ENCODE assay signal across 35 cellular contexts in the genomic region with DNA sequence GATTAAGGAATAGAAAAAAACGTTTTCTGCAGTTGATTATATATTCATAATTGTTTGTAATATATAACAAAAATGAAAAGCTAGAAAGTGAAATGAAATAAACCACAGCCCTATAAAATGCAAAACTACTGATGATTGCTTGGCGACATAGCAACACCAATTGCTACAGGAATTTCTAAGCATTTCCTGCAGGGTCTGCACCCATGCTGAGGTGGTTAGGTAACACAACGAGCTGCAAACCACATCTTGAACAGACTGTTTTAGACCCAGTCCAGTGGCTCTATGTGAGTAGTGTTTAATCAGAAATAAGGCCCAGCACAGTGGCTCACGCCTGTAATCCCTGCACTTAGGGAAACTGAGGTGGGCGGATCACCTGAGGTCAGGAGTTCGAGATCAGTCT. TPM values are rescaled to one million over a fixed set of nuclear protein-coding genes. Genes with fewer than 3 reads are reported as not detected.
"Had no signal": no experiment of that assay in that cellular context is flagged by ENCODE, and none has a peak within 500 bp of the region (broad histone marks: within the 10 kb centered on the region; RNA-seq: fewer than 3 reads in every experiment).

No MANE protein-coding gene starts in this region.

- H3K4me3 Mint-ChIP-seq: activated B cell treated with CpG ODN at 0.5 μM for 24 hours; activated CD4-positive, alpha-beta memory T cell treated with anti-CD3 and anti-CD28 coated beads for 36 hours; activated naive CD4-positive, alpha-beta T cell treated with anti-CD3 and anti-CD28 coated beads for 36 hours; activated T-cell treated with anti-CD3 and anti-CD28 coated beads, Interleukin-2, amount 50 U/mL, for 4 hours; activated T-helper 1 cell treated with anti-CD3 and anti-CD28 coated beads, Interleukin-12 subunit alpha, Interleukin-12 subunit beta, Interleukin-2, Interleukin-4 antibody, amounts not matched to agents 30 ng/mL and 10 ng/mL and 1 ng/mL, durations not matched to agents 14 hours and 24 hours and 36 hours had no signal

- DNase-seq: activated B cell treated with CpG ODN at 0.5 μM for 24 hours; activated CD4-positive, alpha-beta memory T cell treated with anti-CD3 and anti-CD28 coated beads for 36 hours; activated CD4-positive, alpha-beta T cell treated with anti-CD3 and anti-CD28 coated beads for 4 hours; activated CD4-positive, alpha-beta T cell treated with anti-CD3 and anti-CD28 coated beads, Interleukin-2, amount 50 U/mL, for 1 hour; activated CD4-positive, CD25-positive, alpha-beta regulatory T cell treated with anti-CD3 and anti-CD28 coated beads, Interleukin-2, amount 50 U/mL, for 72 hours; activated CD8-positive, alpha-beta memory T cell treated with anti-CD3 and anti-CD28 coated beads, Interleukin-2, amount 50 U/mL, for 4 hours; activated gamma-delta T cell treated with Interleukin-2 at 50 U/mL for 16 hours; activated naive CD4-positive, alpha-beta T cell treated with anti-CD3 and anti-CD28 coated beads for 36 hours; activated T-cell treated with anti-CD3 and anti-CD28 coated beads for 4 hours; activated T-cell treated with anti-CD3 and anti-CD28 coated beads, Interleukin-2, amount 50 U/mL, for 4 hours; adrenal gland; body of pancreas; MG63; NCI-H1092; NCI-H1436 treated with DMSO at 0.1 percent for 48 hours; NCI-H1694 treated with DMSO at 0.1 percent for 48 hours; NCI-H2029; NCI-H345; NCI-H524 treated with DMSO at 0.1 percent for 48 hours; OCI-M1; SHP77 treated with DMSO at 0.1 percent for 48 hours; SW 1271; T-helper 1 cell; T-helper 9 cell had no signal

- H3K27ac Mint-ChIP-seq: activated B cell treated with CpG ODN at 0.5 μM for 24 hours; activated CD4-positive, alpha-beta memory T cell treated with anti-CD3 and anti-CD28 coated beads for 36 hours; activated naive CD4-positive, alpha-beta T cell treated with anti-CD3 and anti-CD28 coated beads for 36 hours; activated naive CD4-positive, alpha-beta T cell treated with anti-CD3 and anti-CD28 coated beads, Interleukin-2, amount 50 U/mL, for 72 hours; activated T-helper 1 cell treated with anti-CD3 and anti-CD28 coated beads, Interleukin-12 subunit alpha, Interleukin-12 subunit beta, Interleukin-2, Interleukin-4 antibody, amounts not matched to agents 30 ng/mL and 10 ng/mL and 1 ng/mL, durations not matched to agents 14 hours and 24 hours and 36 hours had no signal

- H3K4me1 Mint-ChIP-seq: activated B cell treated with CpG ODN at 0.5 μM for 24 hours had no signal

- ATAC-seq: activated naive CD4-positive, alpha-beta T cell treated with anti-CD3 and anti-CD28 coated beads, Interleukin-2, amount 50 U/mL, for 72 hours; activated T-cell treated with anti-CD3 and anti-CD28 coated beads, Interleukin-2, amount 50 U/mL, for 4 hours; body of pancreas; K562; Panc1 had no signal

- H3K27ac ChIP-seq: adrenal gland, body of pancreas, breast epithelium, VCaP had no signal

- H3K4me3 ChIP-seq: adrenal gland, body of pancreas, breast epithelium, K562, MG63 had no signal

- H3K9me3 Mint-ChIP-seq: activated B cell treated with CpG ODN at 0.5 μM for 24 hours; activated CD4-positive, alpha-beta memory T cell treated with anti-CD3 and anti-CD28 coated beads for 36 hours; activated naive CD4-positive, alpha-beta T cell treated with anti-CD3 and anti-CD28 coated beads for 36 hours; activated naive CD4-positive, alpha-beta T cell treated with anti-CD3 and anti-CD28 coated beads, Interleukin-2, amount 50 U/mL, for 72 hours; activated T-cell treated with anti-CD3 and anti-CD28 coated beads, Interleukin-2, amount 50 U/mL, for 4 hours; activated T-helper 1 cell treated with anti-CD3 and anti-CD28 coated beads, Interleukin-12 subunit alpha, Interleukin-12 subunit beta, Interleukin-2, Interleukin-4 antibody, amounts not matched to agents 30 ng/mL and 10 ng/mL and 1 ng/mL, durations not matched to agents 14 hours and 24 hours and 36 hours had no signal

- H3K36me3 Mint-ChIP-seq: activated CD4-positive, alpha-beta memory T cell treated with anti-CD3 and anti-CD28 coated beads for 36 hours; activated naive CD4-positive, alpha-beta T cell treated with anti-CD3 and anti-CD28 coated beads, Interleukin-2, amount 50 U/mL, for 72 hours had no signal

RNA-seq across cellular contexts. Expression of gene UGT1A9, which starts 17.2 kb away (rescaled TPM):
- total RNA-seq: activated B cell treated with CpG ODN at 0.5 μM for 24 hours; activated CD4-positive, alpha-beta memory T cell treated with anti-CD3 and anti-CD28 coated beads for 36 hours; activated naive CD4-positive, alpha-beta T cell treated with anti-CD3 and anti-CD28 coated beads for 36 hours; activated naive CD4-positive, alpha-beta T cell treated with anti-CD3 and anti-CD28 coated beads, Interleukin-2, amount 50 U/mL, for 72 hours; activated T-cell treated with anti-CD3 and anti-CD28 coated beads, Interleukin-2, amount 50 U/mL, for 4 hours; activated T-helper 1 cell treated with anti-CD3 and anti-CD28 coated beads, Interleukin-12 subunit alpha, Interleukin-12 subunit beta, Interleukin-2, Interleukin-4 antibody, amounts not matched to agents 30 ng/mL and 10 ng/mL and 1 ng/mL, durations not matched to agents 14 hours and 24 hours and 36 hours; adrenal gland; astrocyte; body of pancreas; breast epithelium; cardiac septum; NCI-H460; RPMI7951; SK-MEL-5 had no signal

RNA-seq across cellular contexts. Expression of gene UGT1A10, which starts 18.3 kb away (rescaled TPM):
- total RNA-seq: activated B cell treated with CpG ODN at 0.5 μM for 24 hours; activated CD4-positive, alpha-beta memory T cell treated with anti-CD3 and anti-CD28 coated beads for 36 hours; activated naive CD4-positive, alpha-beta T cell treated with anti-CD3 and anti-CD28 coated beads for 36 hours; activated naive CD4-positive, alpha-beta T cell treated with anti-CD3 and anti-CD28 coated beads, Interleukin-2, amount 50 U/mL, for 72 hours; activated T-cell treated with anti-CD3 and anti-CD28 coated beads, Interleukin-2, amount 50 U/mL, for 4 hours; activated T-helper 1 cell treated with anti-CD3 and anti-CD28 coated beads, Interleukin-12 subunit alpha, Interleukin-12 subunit beta, Interleukin-2, Interleukin-4 antibody, amounts not matched to agents 30 ng/mL and 10 ng/mL and 1 ng/mL, durations not matched to agents 14 hours and 24 hours and 36 hours; adrenal gland; astrocyte; breast epithelium; cardiac septum; K562; NCI-H460; RPMI7951; SK-MEL-5 had no signal

RNA-seq across cellular contexts. Expression of gene UGT1A7, which starts 27.2 kb away (rescaled TPM):
- total RNA-seq: activated B cell treated with CpG ODN at 0.5 μM for 24 hours; activated CD4-positive, alpha-beta memory T cell treated with anti-CD3 and anti-CD28 coated beads for 36 hours; activated naive CD4-positive, alpha-beta T cell treated with anti-CD3 and anti-CD28 coated beads for 36 hours; activated naive CD4-positive, alpha-beta T cell treated with anti-CD3 and anti-CD28 coated beads, Interleukin-2, amount 50 U/mL, for 72 hours; activated T-helper 1 cell treated with anti-CD3 and anti-CD28 coated beads, Interleukin-12 subunit alpha, Interleukin-12 subunit beta, Interleukin-2, Interleukin-4 antibody, amounts not matched to agents 30 ng/mL and 10 ng/mL and 1 ng/mL, durations not matched to agents 14 hours and 24 hours and 36 hours; astrocyte; body of pancreas; breast epithelium; cardiac septum; K562; NCI-H460; RPMI7951; SK-MEL-5 had no signal

RNA-seq across cellular contexts. Expression of gene UGT1A8, which starts 37.1 kb away (rescaled TPM):
- total RNA-seq: activated B cell treated with CpG ODN at 0.5 μM for 24 hours; activated CD4-positive, alpha-beta memory T cell treated with anti-CD3 and anti-CD28 coated beads for 36 hours; activated naive CD4-positive, alpha-beta T cell treated with anti-CD3 and anti-CD28 coated beads for 36 hours; activated naive CD4-positive, alpha-beta T cell treated with anti-CD3 and anti-CD28 coated beads, Interleukin-2, amount 50 U/mL, for 72 hours; activated T-cell treated with anti-CD3 and anti-CD28 coated beads, Interleukin-2, amount 50 U/mL, for 4 hours; activated T-helper 1 cell treated with anti-CD3 and anti-CD28 coated beads, Interleukin-12 subunit alpha, Interleukin-12 subunit beta, Interleukin-2, Interleukin-4 antibody, amounts not matched to agents 30 ng/mL and 10 ng/mL and 1 ng/mL, durations not matched to agents 14 hours and 24 hours and 36 hours; adrenal gland; astrocyte; body of pancreas; breast epithelium; cardiac septum; NCI-H460; RPMI7951; SK-MEL-5 had no signal

RNA-seq across cellular contexts. Expression of gene UGT1A6, which starts 38.2 kb away (rescaled TPM):
- total RNA-seq: activated B cell treated with CpG ODN at 0.5 μM for 24 hours; activated CD4-positive, alpha-beta memory T cell treated with anti-CD3 and anti-CD28 coated beads for 36 hours; activated naive CD4-positive, alpha-beta T cell treated with anti-CD3 and anti-CD28 coated beads for 36 hours; activated naive CD4-positive, alpha-beta T cell treated with anti-CD3 and anti-CD28 coated beads, Interleukin-2, amount 50 U/mL, for 72 hours; activated T-helper 1 cell treated with anti-CD3 and anti-CD28 coated beads, Interleukin-12 subunit alpha, Interleukin-12 subunit beta, Interleukin-2, Interleukin-4 antibody, amounts not matched to agents 30 ng/mL and 10 ng/mL and 1 ng/mL, durations not matched to agents 14 hours and 24 hours and 36 hours; adrenal gland; astrocyte; breast epithelium; cardiac septum; K562; NCI-H460; RPMI7951; SK-MEL-5 had no signal
